ENCODE assay signal across 16 cellular contexts in genomic region chr6:98984102-98984501, GRCh38. TPM values are rescaled to one million over a fixed set of nuclear protein-coding genes. Genes with fewer than 3 reads are reported as not detected.
DNase-seq lines count a peak whose midpoint lies in the region; ATAC-seq and TF ChIP-seq lines count a peak whose summit lies in the region.
"Had no signal": no experiment of that assay in that cellular context is flagged by ENCODE, and none has a peak within 500 bp of the region (broad histone marks: within the 10 kb centered on the region; RNA-seq: fewer than 3 reads in every experiment).

No MANE protein-coding gene starts in this region.

- H3K4me3 Mint-ChIP-seq in glutamatergic neuron (ENCODE audit: unreplicated experiment) (no peak overlapping the region), nephron progenitor cell (no peak overlapping the region)
- H3K4me3 Mint-ChIP-seq: CD4-positive, alpha-beta T cell; HFFc6 had no signal

- peak overlapping the region; percentile 74 for H3K27ac Mint-ChIP-seq in glutamatergic neuron (ENCODE audit: unreplicated experiment)
- H3K27ac Mint-ChIP-seq in nephron progenitor cell: peak overlapping the region; percentile 72
- H3K27ac Mint-ChIP-seq: CD4-positive, alpha-beta T cell; HFFc6 had no signal

- no peaks in the 10 kb centered on the region for H3K4me1 ChIP-seq in BE2C
- H3K4me1 ChIP-seq: Caco-2 had no signal

- no peak overlapping the region for H3K4me3 ChIP-seq in BE2C (ENCODE audit: low read depth, low read length)
- no peak overlapping the region for H3K4me3 ChIP-seq in LNCaP clone FGC (ENCODE audit: low read depth, low read length)

- H3K9me3 ChIP-seq in BE2C: no peaks in the 10 kb centered on the region
- H3K9me3 ChIP-seq: Caco-2 had no signal

- peaks cover 14% of the 10 kb centered on the region for H3K4me1 Mint-ChIP-seq in glutamatergic neuron (ENCODE audit: low read depth, unreplicated experiment)
- H3K4me1 Mint-ChIP-seq in nephron progenitor cell: peaks cover 15% of the 10 kb centered on the region

- H3K36me3 Mint-ChIP-seq in glutamatergic neuron (ENCODE audit: unreplicated experiment): no peaks in the 10 kb centered on the region
- H3K36me3 Mint-ChIP-seq in nephron progenitor cell (ENCODE audit: low read depth): no peaks in the 10 kb centered on the region

- DNase-seq in BE2C: peak; percentile 17
- peak; percentile 21 for DNase-seq in LNCaP clone FGC (ENCODE audit: low read depth)
- peak; percentile 27 for DNase-seq in glutamatergic neuron
- DNase-seq in nephron progenitor cell: peak; percentile 5
- DNase-seq: ACHN; Caco-2; CD4-positive, alpha-beta T cell; DMS79 treated with DMSO at 0.1 percent for 48 hours; GF-D8; GOT3; H7; HFFc6 had no signal

- no peaks in the 10 kb centered on the region; the same call in 1 of the 2 replicates for H3K27me3 ChIP-seq in BE2C

- TF ChIP-seq CTCF in BE2C (IDR thresholded peaks at IDR 0.05; ENCODE audit: low read depth, low read length) (no peak), LNCaP clone FGC (IDR thresholded peaks at IDR 0.05; ENCODE audit: control insufficient read depth, extremely low read depth, insufficient read depth) (no peak), glutamatergic neuron (IDR thresholded peaks at IDR 0.05; ENCODE audit: partially characterized antibody, unreplicated experiment) (no peak), nephron progenitor cell (IDR thresholded peaks at IDR 0.05) (no peak)

- ATAC-seq in HG03520 (IDR thresholded peaks at IDR 0.05; ENCODE audit: unreplicated experiment): no peak
- ATAC-seq in GM21526 (IDR thresholded peaks at IDR 0.05; ENCODE audit: low FRiP score, unreplicated experiment): no peak
- no peak for ATAC-seq in HG03432 (IDR thresholded peaks at IDR 0.05; ENCODE audit: unreplicated experiment)
- ATAC-seq: HCT116 had no signal

- H3K36me3 ChIP-seq in BE2C: no peaks in the 10 kb centered on the region

- H3K9me3 Mint-ChIP-seq in glutamatergic neuron (ENCODE audit: unreplicated experiment) (peaks cover 4% of the 10 kb centered on the region), nephron progenitor cell (no peaks in the 10 kb centered on the region)
- H3K9me3 Mint-ChIP-seq: CD4-positive, alpha-beta T cell; HFFc6 had no signal

- peaks cover 2% of the 10 kb centered on the region for H3K27me3 Mint-ChIP-seq in glutamatergic neuron (ENCODE audit: unreplicated experiment)
- peaks cover 8% of the 10 kb centered on the region for H3K27me3 Mint-ChIP-seq in nephron progenitor cell (ENCODE audit: low read depth, poor library complexity)

RNA-seq across cellular contexts. Expression of gene FBXL4, which starts 36.4 kb away (rescaled TPM):
- 2.1 TPM for polyA plus RNA-seq in BE2C (2012; ENCODE audit: insufficient read depth, insufficient read length, low read depth)
- total RNA-seq in glutamatergic neuron (ENCODE audit: unreplicated experiment): 30.9 TPM
